In genomic region chr22:23675502-23676415, GRCh38 we compare ENCODE assay signal across 1 cellular context.
TF ChIP-seq lines count a peak whose summit lies in the region.

No MANE protein-coding gene starts in this region.

TF ChIP-seq in WTC11, 78 proteins besides CTCF, POLR2A, EP300 and RAD21 (continued from another document):
- TF ChIP-seq ZBTB21 (CRISPR knock-in tag; IDR thresholded peaks at IDR 0.05; ENCODE audit: borderline replicate concordance) (no peak), AR (CRISPR knock-in tag; IDR thresholded peaks at IDR 0.05) (no peak), MYBL2 (CRISPR knock-in tag; IDR thresholded peaks at IDR 0.05) (no peak)
